8 cellular contexts compared by ENCODE assay signal in genomic region chr22:45010532-45010900, GRCh38. TPM values are rescaled to one million over a fixed set of nuclear protein-coding genes. Genes with fewer than 3 reads are reported as not detected.
DNase-seq lines count a peak whose midpoint lies in the region; ATAC-seq and TF ChIP-seq lines count a peak whose summit lies in the region.

No MANE protein-coding gene starts in this region.

- intact Hi-C loops in heart right ventricle (cut with DNase I), result no loop called here

- H3K27ac ChIP-seq in VCaP (peak overlapping the region; percentile 97), heart right ventricle (peak overlapping the region in 5 of 10 donors; percentile 31 to 67 (median 56))

- H3K9me3 Mint-ChIP-seq in stimulated activated memory B cell treated with anti-CD40 and anti-IgM and Interleukin-4, amounts not matched to agents 10 μg/mL and 1 μg/mL and 100 μg/mL, for 72 hours, result no peaks in the 10 kb centered on the region

- peak; percentile 41 for DNase-seq in NCI-H1105 treated with DMSO at 0.1 percent for 48 hours (lab: John Stamatoyannopoulos, UW)
- DNase-seq in NCI-H1105 (lab: John Stamatoyannopoulos, UW), result no peak
- no peak for DNase-seq in heart right ventricle
- DNase-seq in HuH-7 (ENCODE audit: low spot score), result no peak

- H3K27me3 Mint-ChIP-seq in stimulated activated memory B cell treated with anti-CD40 and anti-IgM and Interleukin-4, amounts not matched to agents 10 μg/mL and 1 μg/mL and 100 μg/mL, for 72 hours, result peaks cover 64% of the 10 kb centered on the region

- 0 out of 2 replicates have a peak, but pooled peaks have one; percentile 0 for TF ChIP-seq CTCF in VCaP (conservative IDR thresholded peaks at IDR 0.05)
- no peak for TF ChIP-seq CTCF in heart right ventricle (IDR thresholded peaks at IDR 0.05)

- H3K36me3 ChIP-seq in heart right ventricle, result no peaks in the 10 kb centered on the region

- H3K4me3 Mint-ChIP-seq in stimulated activated memory B cell treated with anti-CD40 and anti-IgM and Interleukin-4, amounts not matched to agents 10 μg/mL and 1 μg/mL and 100 μg/mL, for 72 hours, result peak overlapping the region; percentile 85

- ATAC-seq in heart right ventricle (no peak), HG03469 (IDR thresholded peaks at IDR 0.05; ENCODE audit: unreplicated experiment) (no peak), GM21786 (IDR thresholded peaks at IDR 0.05; ENCODE audit: unreplicated experiment) (no peak)
- no peak for ATAC-seq in stimulated activated memory B cell treated with anti-CD40 and anti-IgM and Interleukin-4, amounts not matched to agents 10 μg/mL and 1 μg/mL and 100 μg/mL, for 72 hours

- no peaks in the 10 kb centered on the region for H3K9me3 ChIP-seq in heart right ventricle

- 3 to 5% methylated on average over 17 of the region's 17 CpGs for WGBS in heart right ventricle, 2 donors

- peaks cover 0 to 38% (median 26%) of the 10 kb centered on the region in 9 donors for H3K4me1 ChIP-seq in heart right ventricle

- no peak overlapping the region for H3K27ac Mint-ChIP-seq in stimulated activated memory B cell treated with anti-CD40 and anti-IgM and Interleukin-4, amounts not matched to agents 10 μg/mL and 1 μg/mL and 100 μg/mL, for 72 hours

- H3K27me3 ChIP-seq in heart right ventricle, result peaks cover 0 to 83% (median 68%) of the 10 kb centered on the region in 7 donors

- H3K36me3 Mint-ChIP-seq in stimulated activated memory B cell treated with anti-CD40 and anti-IgM and Interleukin-4, amounts not matched to agents 10 μg/mL and 1 μg/mL and 100 μg/mL, for 72 hours, result no peaks in the 10 kb centered on the region

- H3K4me3 ChIP-seq in heart right ventricle, result peak overlapping the region; percentile 1 to 71 (median 58)

- H3K4me1 Mint-ChIP-seq in stimulated activated memory B cell treated with anti-CD40 and anti-IgM and Interleukin-4, amounts not matched to agents 10 μg/mL and 1 μg/mL and 100 μg/mL, for 72 hours, result peaks cover 18% of the 10 kb centered on the region

RNA-seq across cellular contexts. Expression of gene PHF21B, which starts 0.7 kb away (rescaled TPM):
- under 1 TPM in 6 of 10 donors, not detected in 4; 0.17 to 0.98 (median 0.50) TPM for total RNA-seq in heart right ventricle
- polyA plus RNA-seq in heart right ventricle, result under 1 TPM; 0.07 to 0.73 TPM
